In genomic region chr11:110613526-110613925, GRCh38 we compare ENCODE assay signal across 14 cellular contexts.
"Had no signal": no experiment of that assay in that cellular context is flagged by ENCODE, and none has a peak within 500 bp of the region (broad histone marks: within the 10 kb centered on the region; RNA-seq: fewer than 3 reads in every experiment).

No MANE protein-coding gene starts in this region.

- H3K4me3 ChIP-seq: esophagus squamous epithelium, lower lobe of right lung had no signal

- H3K27me3 Mint-ChIP-seq: brain; naive B cell; stimulated activated naive CD8-positive, alpha-beta T cell treated with anti-CD3 and anti-CD28 coated beads, Interleukin-15, amount 100 ng/mL, for 72 hours had no signal

- ATAC-seq: lower lobe of right lung; stimulated activated naive CD8-positive, alpha-beta T cell treated with anti-CD3 and anti-CD28 coated beads, Interleukin-15, amount 100 ng/mL, for 72 hours had no signal

- H3K4me3 Mint-ChIP-seq: activated B cell treated with CpG ODN at 0.5 μM for 24 hours; activated CD4-positive, alpha-beta T cell treated with anti-CD3 and anti-CD28 coated beads, Interleukin-2, amount 10 ng/mL, durations not matched to agents 24 days and 14 days; brain; naive B cell; stimulated activated naive CD8-positive, alpha-beta T cell treated with anti-CD3 and anti-CD28 coated beads, Interleukin-15, amount 100 ng/mL, for 72 hours had no signal

- DNase-seq: activated B cell treated with CpG ODN at 0.5 μM for 24 hours; activated CD4-positive, alpha-beta T cell treated with anti-CD3 and anti-CD28 coated beads, Interleukin-2, amount 10 ng/mL, durations not matched to agents 24 days and 14 days; activated naive CD4-positive, alpha-beta T cell treated with anti-CD3 and anti-CD28 coated beads, Interleukin-2, amount 50 U/mL, for 16 hours; amniotic stem cell; esophagus squamous epithelium; hippocampal formation; lower lobe of right lung; midbrain; naive B cell; retina; stimulated activated CD4-positive, alpha-beta T cell treated with anti-CD3 and anti-CD28 coated beads, Interleukin-4, amount 100 ng/mL, for 4 hours; stimulated activated naive CD8-positive, alpha-beta T cell treated with anti-CD3 and anti-CD28 coated beads, Interleukin-15, amount 100 ng/mL, for 72 hours; T-helper 2 cell had no signal

- H3K27ac Mint-ChIP-seq: activated B cell treated with CpG ODN at 0.5 μM for 24 hours; activated CD4-positive, alpha-beta T cell treated with anti-CD3 and anti-CD28 coated beads, Interleukin-2, amount 10 ng/mL, durations not matched to agents 24 days and 14 days; naive B cell; stimulated activated naive CD8-positive, alpha-beta T cell treated with anti-CD3 and anti-CD28 coated beads, Interleukin-15, amount 100 ng/mL, for 72 hours had no signal

- H3K4me1 Mint-ChIP-seq: activated B cell treated with CpG ODN at 0.5 μM for 24 hours; activated CD4-positive, alpha-beta T cell treated with anti-CD3 and anti-CD28 coated beads, Interleukin-2, amount 10 ng/mL, durations not matched to agents 24 days and 14 days; brain; naive B cell; stimulated activated naive CD8-positive, alpha-beta T cell treated with anti-CD3 and anti-CD28 coated beads, Interleukin-15, amount 100 ng/mL, for 72 hours had no signal

- H3K9me3 Mint-ChIP-seq: activated B cell treated with CpG ODN at 0.5 μM for 24 hours; activated CD4-positive, alpha-beta T cell treated with anti-CD3 and anti-CD28 coated beads, Interleukin-2, amount 10 ng/mL, durations not matched to agents 24 days and 14 days; stimulated activated naive CD8-positive, alpha-beta T cell treated with anti-CD3 and anti-CD28 coated beads, Interleukin-15, amount 100 ng/mL, for 72 hours had no signal

- H3K36me3 Mint-ChIP-seq: brain, naive B cell had no signal
